ENCODE assay signal across 6 cellular contexts in the genomic region with DNA sequence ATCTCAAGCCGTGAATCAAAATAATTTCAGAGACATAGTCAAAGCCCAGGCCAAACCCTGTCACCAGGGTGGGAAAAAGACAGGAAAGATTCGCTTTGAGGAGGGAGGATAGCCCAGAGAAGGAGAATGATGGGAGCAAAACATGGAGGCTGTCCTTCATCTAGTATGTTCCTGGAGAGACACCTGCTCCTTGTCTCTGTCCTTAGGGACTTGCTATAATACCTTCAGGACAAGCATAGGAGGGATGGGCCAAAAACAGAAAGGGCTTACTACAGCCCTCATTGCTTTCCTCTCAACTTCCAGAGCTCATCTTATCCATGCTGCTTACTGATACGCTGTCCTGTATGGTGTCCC.
"Had no signal": no experiment of that assay in that cellular context is flagged by ENCODE, and none has a peak within 500 bp of the region (broad histone marks: within the 10 kb centered on the region; RNA-seq: fewer than 3 reads in every experiment).

No MANE protein-coding gene starts in this region.

- H3K27ac Mint-ChIP-seq: GM23338 had no signal

- H3K4me3 ChIP-seq: GM23338, K562 had no signal

- H3K27ac ChIP-seq: HL-60 had no signal

- H3K4me1 Mint-ChIP-seq: GM23338, H9 had no signal

- DNase-seq: H9, HCEC 1CT, IMR-90 had no signal

- H3K9me3 Mint-ChIP-seq: GM23338, H9 had no signal

- H3K4me3 Mint-ChIP-seq: GM23338, H9 had no signal

- ATAC-seq: GM23338, K562 had no signal
